Comparison of ENCODE assay signal across 7 cellular contexts in the genomic region with DNA sequence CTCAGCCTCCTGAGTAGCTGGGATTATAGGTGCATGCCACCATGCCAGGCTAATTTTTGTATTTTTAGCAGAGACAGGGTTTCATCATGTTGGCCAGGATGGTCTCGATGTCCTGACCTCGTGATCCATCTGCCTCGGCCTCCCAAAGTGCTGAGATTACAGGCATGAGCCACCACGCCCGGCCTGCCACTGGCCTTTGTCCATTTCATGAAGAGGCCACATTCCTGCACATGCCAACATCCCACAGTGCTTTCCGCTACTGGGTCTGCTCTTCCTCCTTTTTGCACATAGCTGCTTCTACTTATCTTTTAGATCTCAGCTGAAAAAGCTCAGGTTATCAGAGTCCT. TPM values are rescaled to one million over a fixed set of nuclear protein-coding genes. Genes with fewer than 3 reads are reported as not detected.
A peak's percentile ranks its signal among the peaks of the same experiment; 100 is the strongest.
DNase-seq lines count a peak whose midpoint lies in the region; ATAC-seq and TF ChIP-seq lines count a peak whose summit lies in the region.
"Not testable (repeated sequence)": the region's sequence is repeated elsewhere in the genome, so short reads cannot be mapped to it uniquely, and the experiment has no call there.

No MANE protein-coding gene starts in this region.

- not testable (repeated sequence) for H3K9me3 ChIP-seq in CD8-positive, alpha-beta T cell (ENCODE audit: low read length)

- not testable (repeated sequence) for H3K27ac ChIP-seq in CD8-positive, alpha-beta T cell (ENCODE audit: low read depth, low read length)

- peaks cover 40% of the 10 kb centered on the region for H3K4me1 Mint-ChIP-seq in CD8-positive, alpha-beta T cell (ENCODE audit: low read depth)
- peaks cover 39% of the 10 kb centered on the region for H3K4me1 Mint-ChIP-seq in T-helper 2 cell treated with Interferon-gamma antibody and Interleukin-4, amounts not matched to agents 5 μg/mL and 100 μg/mL, for 36 hours (ENCODE audit: low read depth)
- H3K4me1 Mint-ChIP-seq in activated T-helper 17 cell treated with anti-CD3 and anti-CD28 coated beads, Interleukin-2, amount 50 U/mL, for 72 hours, result peaks cover 37% of the 10 kb centered on the region
- peaks cover 52% of the 10 kb centered on the region for H3K4me1 Mint-ChIP-seq in dendritic cell treated with granulocyte-macrophage colony-stimulating factor and Interleukin-4, amounts not matched to agents 40 ng/mL and 50 ng/mL, for 4 days (ENCODE audit: low read depth)
- H3K4me1 Mint-ChIP-seq in natural killer cell, result peaks cover 38 to 39% of the 10 kb centered on the region in 2 donors
- H3K4me1 Mint-ChIP-seq in stimulated activated naive CD8-positive, alpha-beta T cell treated with anti-CD3 and anti-CD28 coated beads, Interleukin-15, Interleukin-2, amounts not matched to agents 100 ng/mL and 50 ng/mL, for 24 hours (ENCODE audit: low read depth), result peaks cover 75% of the 10 kb centered on the region

- not testable (repeated sequence) for H3K4me3 Mint-ChIP-seq in CD8-positive, alpha-beta T cell; dendritic cell treated with granulocyte-macrophage colony-stimulating factor and Interleukin-4, amounts not matched to agents 40 ng/mL and 50 ng/mL, for 4 days; stimulated activated naive CD8-positive, alpha-beta T cell treated with anti-CD3 and anti-CD28 coated beads, Interleukin-15, Interleukin-2, amounts not matched to agents 100 ng/mL and 50 ng/mL, for 24 hours
- peak overlapping the region; percentile 68 for H3K4me3 Mint-ChIP-seq in T-helper 2 cell treated with Interferon-gamma antibody and Interleukin-4, amounts not matched to agents 5 μg/mL and 100 μg/mL, for 36 hours
- H3K4me3 Mint-ChIP-seq in activated T-helper 17 cell treated with anti-CD3 and anti-CD28 coated beads, Interleukin-2, amount 50 U/mL, for 72 hours, result peak overlapping the region; percentile 30
- H3K4me3 Mint-ChIP-seq in natural killer cell, result peak overlapping the region; percentile 33

- not testable (repeated sequence) for H3K27me3 Mint-ChIP-seq in CD8-positive, alpha-beta T cell (ENCODE audit: low read depth); T-helper 2 cell treated with Interferon-gamma antibody and Interleukin-4, amounts not matched to agents 5 μg/mL and 100 μg/mL, for 36 hours (ENCODE audit: low read depth); activated T-helper 17 cell treated with anti-CD3 and anti-CD28 coated beads, Interleukin-2, amount 50 U/mL, for 72 hours; dendritic cell treated with granulocyte-macrophage colony-stimulating factor and Interleukin-4, amounts not matched to agents 40 ng/mL and 50 ng/mL, for 4 days; natural killer cell (ENCODE audit: low read depth in 2 of 2); stimulated activated naive CD8-positive, alpha-beta T cell treated with anti-CD3 and anti-CD28 coated beads, Interleukin-15, Interleukin-2, amounts not matched to agents 100 ng/mL and 50 ng/mL, for 24 hours

- peak overlapping the region; percentile 49 for H3K27ac Mint-ChIP-seq in CD8-positive, alpha-beta T cell
- peak overlapping the region; percentile 42 for H3K27ac Mint-ChIP-seq in T-helper 2 cell treated with Interferon-gamma antibody and Interleukin-4, amounts not matched to agents 5 μg/mL and 100 μg/mL, for 36 hours
- peak overlapping the region; percentile 21 for H3K27ac Mint-ChIP-seq in activated T-helper 17 cell treated with anti-CD3 and anti-CD28 coated beads, Interleukin-2, amount 50 U/mL, for 72 hours
- H3K27ac Mint-ChIP-seq in dendritic cell treated with granulocyte-macrophage colony-stimulating factor and Interleukin-4, amounts not matched to agents 40 ng/mL and 50 ng/mL, for 4 days, result peak overlapping the region; percentile 92
- H3K27ac Mint-ChIP-seq in natural killer cell, result peak overlapping the region in 1 of 2 donors; percentile 33
- peak overlapping the region; percentile 88 for H3K27ac Mint-ChIP-seq in stimulated activated naive CD8-positive, alpha-beta T cell treated with anti-CD3 and anti-CD28 coated beads, Interleukin-15, Interleukin-2, amounts not matched to agents 100 ng/mL and 50 ng/mL, for 24 hours

- CTCF ChIA-PET in CD8-positive, alpha-beta T cell (lab: Charles Lee), result interaction anchor here (1.0 to 8.1 kb wide), 2 partner anchors 13 to 188 kb away, joined by 6 to 54 read pairs; no protein-coding TSS in a partner anchor

- intact Hi-C loops in CD8-positive, alpha-beta T cell (cut with DNase I, micrococcal nuclease); dendritic cell treated with granulocyte-macrophage colony-stimulating factor and Interleukin-4, amounts not matched to agents 40 ng/mL and 50 ng/mL, for 4 days (cut with micrococcal nuclease); natural killer cell (cut with micrococcal nuclease): not testable (repeated sequence)

- H3K36me3 Mint-ChIP-seq in CD8-positive, alpha-beta T cell; T-helper 2 cell treated with Interferon-gamma antibody and Interleukin-4, amounts not matched to agents 5 μg/mL and 100 μg/mL, for 36 hours (ENCODE audit: low read depth); activated T-helper 17 cell treated with anti-CD3 and anti-CD28 coated beads, Interleukin-2, amount 50 U/mL, for 72 hours (ENCODE audit: low read depth); dendritic cell treated with granulocyte-macrophage colony-stimulating factor and Interleukin-4, amounts not matched to agents 40 ng/mL and 50 ng/mL, for 4 days (ENCODE audit: low read depth); natural killer cell; stimulated activated naive CD8-positive, alpha-beta T cell treated with anti-CD3 and anti-CD28 coated beads, Interleukin-15, Interleukin-2, amounts not matched to agents 100 ng/mL and 50 ng/mL, for 24 hours (ENCODE audit: low read depth): not testable (repeated sequence)

- not testable (repeated sequence) for H3K27me3 ChIP-seq in CD8-positive, alpha-beta T cell (ENCODE audit: insufficient read depth, low read length)

- H3K9me3 Mint-ChIP-seq in CD8-positive, alpha-beta T cell; T-helper 2 cell treated with Interferon-gamma antibody and Interleukin-4, amounts not matched to agents 5 μg/mL and 100 μg/mL, for 36 hours; activated T-helper 17 cell treated with anti-CD3 and anti-CD28 coated beads, Interleukin-2, amount 50 U/mL, for 72 hours; dendritic cell treated with granulocyte-macrophage colony-stimulating factor and Interleukin-4, amounts not matched to agents 40 ng/mL and 50 ng/mL, for 4 days; natural killer cell; stimulated activated naive CD8-positive, alpha-beta T cell treated with anti-CD3 and anti-CD28 coated beads, Interleukin-15, Interleukin-2, amounts not matched to agents 100 ng/mL and 50 ng/mL, for 24 hours: not testable (repeated sequence)

- not testable (repeated sequence) for H3K4me3 ChIP-seq in CD8-positive, alpha-beta T cell (ENCODE audit: low read depth, low read length)

- not testable (repeated sequence) for ATAC-seq in CD8-positive, alpha-beta T cell; activated T-helper 17 cell treated with anti-CD3 and anti-CD28 coated beads, Interleukin-2, amount 50 U/mL, for 72 hours (replicated peaks); natural killer cell

- H3K4me1 ChIP-seq in CD8-positive, alpha-beta T cell (ENCODE audit: insufficient read depth, low read length), result peaks cover 37% of the 10 kb centered on the region

- not testable (repeated sequence) for TF ChIP-seq CTCF in CD8-positive, alpha-beta T cell (IDR thresholded peaks at IDR 0.05); natural killer cell (IDR thresholded peaks at IDR 0.05)

- DNase-seq in CD8-positive, alpha-beta T cell; T-helper 2 cell treated with Interferon-gamma antibody and Interleukin-4, amounts not matched to agents 5 μg/mL and 100 μg/mL, for 36 hours (ENCODE audit: low spot score); natural killer cell: not testable (repeated sequence)
- DNase-seq in M059J (ENCODE audit: low read depth), result peak; percentile 26

- POLR2A ChIA-PET in CD8-positive, alpha-beta T cell (lab: Charles Lee), result interaction anchor here (0.6 kb wide), 2 partner anchors 36 to 336 kb away, joined by 3 to 4 read pairs; no protein-coding TSS in a partner anchor

- H3K36me3 ChIP-seq in CD8-positive, alpha-beta T cell (ENCODE audit: insufficient read depth, low read length), result not testable (repeated sequence)

RNA-seq across cellular contexts. Expression of gene PTPRJ, which starts 59.3 kb away (rescaled TPM):
- total RNA-seq in CD8-positive, alpha-beta T cell, result 10 to 100 TPM; 26.9 to 31.4 TPM
- total RNA-seq in M059J (2014; rRNA removed; shearing (Covaris generic)), result 32.7 and 54.8 TPM in 2 replicates
- total RNA-seq in activated T-helper 17 cell treated with anti-CD3 and anti-CD28 coated beads, Interleukin-2, amount 50 U/mL, for 72 hours, result 10 to 100 TPM; 36.1 to 52.8 TPM
- 100 to 1,000 TPM; 110 to 127 (median 111) TPM for total RNA-seq in natural killer cell
